29 cellular contexts compared by ENCODE assay signal in the genomic region with DNA sequence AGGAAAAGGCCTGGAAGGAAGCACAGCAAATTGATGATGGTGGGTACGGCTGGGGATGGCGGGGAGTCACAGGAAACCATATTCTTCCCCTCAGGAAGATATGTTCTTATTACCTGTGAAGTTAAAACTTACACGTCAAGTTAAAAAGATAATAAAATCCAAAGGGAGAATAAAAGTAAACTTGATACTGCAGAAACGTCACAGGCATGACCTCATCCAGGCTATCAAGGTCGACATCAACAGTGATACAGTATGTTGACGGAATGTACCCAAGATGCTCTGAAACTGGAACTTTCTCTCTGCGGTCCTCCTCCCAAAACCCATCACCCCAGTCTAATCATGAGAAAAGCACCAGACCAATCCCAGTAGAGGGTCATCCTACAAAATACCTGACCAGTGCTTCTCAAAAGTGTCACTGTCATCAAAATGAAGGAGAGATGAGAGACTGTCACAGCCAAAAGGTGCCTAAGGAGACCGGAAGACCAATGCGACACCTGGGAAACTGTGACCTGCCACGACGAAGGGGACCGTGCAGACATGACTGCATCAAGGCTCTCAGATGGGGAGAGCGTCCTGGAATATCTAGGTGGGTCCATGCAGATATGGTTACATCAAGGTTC.
"Had no signal": no experiment of that assay in that cellular context is flagged by ENCODE, and none has a peak within 500 bp of the region (broad histone marks: within the 10 kb centered on the region; RNA-seq: fewer than 3 reads in every experiment).

No MANE protein-coding gene starts in this region.

- DNase-seq: heart right ventricle; islet precursor cell; left ventricle myocardium inferior; mesendoderm; naive B cell; occipital lobe; ovary; stimulated activated CD4-positive, alpha-beta T cell treated with anti-CD3 and anti-CD28 coated beads, Interleukin-12 subunit alpha, Interleukin-12 subunit beta, amount 100 ng/mL, for 4 hours; stimulated activated CD4-positive, alpha-beta T cell treated with anti-CD3 and anti-CD28 coated beads, Interleukin-15, amount 100 ng/mL, for 24 hours; stimulated activated CD4-positive, alpha-beta T cell treated with anti-CD3 and anti-CD28 coated beads, Interleukin-4, amount 100 ng/mL, for 4 hours; stimulated activated CD8-positive, alpha-beta memory T cell treated with anti-CD3 and anti-CD28 coated beads, Interleukin-4, amount 100 ng/mL, for 48 hours; stimulated activated naive B cell treated with anti-CD40 and anti-IgM and Interleukin-4, amounts not matched to agents 10 μg/mL and 1 μg/mL and 100 μg/mL, for 72 hours; stimulated activated naive CD8-positive, alpha-beta T cell treated with anti-CD3 and anti-CD28 coated beads, Interleukin-15, Interleukin-2, amounts not matched to agents 100 U/mL and 50 U/mL, for 24 hours; stomach; testis; thyroid gland; transverse colon; upper lobe of left lung had no signal

- H2AFZ ChIP-seq: hepatocyte had no signal

- H3K9me3 ChIP-seq: heart right ventricle, left ventricle myocardium inferior, neutrophil, ovary, right atrium auricular region, stomach, testis, thyroid gland, transverse colon, upper lobe of left lung, vagina had no signal

- H3K27me3 Mint-ChIP-seq: naive B cell; progenitor cell of endocrine pancreas; stimulated activated naive B cell treated with anti-CD40 and anti-IgM and Interleukin-4, amounts not matched to agents 10 μg/mL and 1 μg/mL and 100 μg/mL, for 72 hours had no signal

- ATAC-seq: heart right ventricle; sciatic nerve; stimulated activated naive B cell treated with anti-CD40 and anti-IgM and Interleukin-4, amounts not matched to agents 10 μg/mL and 1 μg/mL and 100 μg/mL, for 72 hours; stimulated activated naive CD8-positive, alpha-beta T cell treated with anti-CD3 and anti-CD28 coated beads, Interleukin-15, Interleukin-2, amounts not matched to agents 100 U/mL and 50 U/mL, for 24 hours had no signal

- H3K27ac ChIP-seq: heart right ventricle, hepatocyte, left ventricle myocardium inferior, neutrophil, ovary, right atrium auricular region, skin epidermis, stomach, testis, thyroid gland, transverse colon, upper lobe of left lung, vagina had no signal

- H3K4me3 Mint-ChIP-seq: mesothelial cell of epicardium; nephron; neural crest cell; stimulated activated naive B cell treated with anti-CD40 and anti-IgM and Interleukin-4, amounts not matched to agents 10 μg/mL and 1 μg/mL and 100 μg/mL, for 72 hours had no signal

- H3K27ac Mint-ChIP-seq: mesothelial cell of epicardium; naive B cell; nephron; progenitor cell of endocrine pancreas; stimulated activated naive B cell treated with anti-CD40 and anti-IgM and Interleukin-4, amounts not matched to agents 10 μg/mL and 1 μg/mL and 100 μg/mL, for 72 hours had no signal

- H3K4me1 ChIP-seq: testis, thyroid gland, transverse colon, vagina had no signal

- H3K36me3 ChIP-seq: neutrophil, ovary, right atrium auricular region, thyroid gland, transverse colon, vagina had no signal

- H3K9me3 Mint-ChIP-seq: mesothelial cell of epicardium, nephron, neural crest cell had no signal

- H3K79me2 ChIP-seq: hepatocyte had no signal

- H3K4me3 ChIP-seq: heart right ventricle, hepatocyte, left ventricle myocardium inferior, lung, ovary, right atrium auricular region, skin epidermis, stomach, testis, thyroid gland, transverse colon, upper lobe of left lung, vagina had no signal

- H3K27me3 ChIP-seq: heart right ventricle, hepatocyte, neutrophil, ovary, right atrium auricular region, stomach, testis, thyroid gland, transverse colon, upper lobe of left lung, vagina had no signal

- H3K4me2 ChIP-seq: hepatocyte had no signal
